Comparison of ENCODE assay signal across 12 cellular contexts in genomic region chr13:44004881-44005280, GRCh38.
DNase-seq lines count a peak whose midpoint lies in the region; FAIRE-seq and TF ChIP-seq lines count a peak whose summit lies in the region.
"Had no signal": no experiment of that assay in that cellular context is flagged by ENCODE, and none has a peak within 500 bp of the region (broad histone marks: within the 10 kb centered on the region; RNA-seq: fewer than 3 reads in every experiment).

No MANE protein-coding gene starts in this region.

- FAIRE-seq in HTR-8/SVneo (lab: Jason Lieb, UNC) = no peak
- no peak for FAIRE-seq in bronchial epithelial cell (lab: Jason Lieb, UNC)

- TF ChIP-seq CTCF in bronchial epithelial cell (IDR thresholded peaks at IDR 0.05; ENCODE audit: insufficient read depth, low read length, severe bottlenecking) = no peak

- H3K27ac ChIP-seq in ACC112 (ENCODE audit: low read depth, low read length) = no peak overlapping the region
- H3K27ac ChIP-seq: esophagus squamous epithelium, KMS-11 had no signal

- H3K4me3 ChIP-seq in ACC112 (ENCODE audit: low read depth, low read length) (no peak overlapping the region), bronchial epithelial cell (ENCODE audit: low read depth, low read length) (no peak overlapping the region)
- H3K4me3 ChIP-seq: esophagus squamous epithelium had no signal

- no peaks in the 10 kb centered on the region for H3K27me3 ChIP-seq in ACC112 (ENCODE audit: insufficient read depth, low read length)
- no peaks in the 10 kb centered on the region for H3K27me3 ChIP-seq in bronchial epithelial cell (ENCODE audit: control insufficient read depth, insufficient read depth, low read length)
- H3K27me3 ChIP-seq: esophagus squamous epithelium had no signal

- in situ Hi-C loops in KBM-7 (cut with MboI; ENCODE audit: low pct_unique_long_range_greater_than_20kb, low sequenced_read_pairs) = no loop called here

- no peaks in the 10 kb centered on the region for H3K36me3 ChIP-seq in ACC112 (ENCODE audit: insufficient read depth, low read length)
- no peaks in the 10 kb centered on the region for H3K36me3 ChIP-seq in bronchial epithelial cell (ENCODE audit: control insufficient read depth, insufficient read depth, low read length)
- H3K36me3 ChIP-seq: esophagus squamous epithelium had no signal

- no peaks in the 10 kb centered on the region for H3K79me2 ChIP-seq in ACC112 (ENCODE audit: control insufficient read depth, insufficient read depth, low read length, unreplicated experiment)

- peaks cover 10% of the 10 kb centered on the region for H3K4me1 ChIP-seq in ACC112 (ENCODE audit: control insufficient read depth, insufficient read depth, low read length, unreplicated experiment)

- DNase-seq in HTR-8/SVneo (ENCODE audit: insufficient read length, low spot score) (peak; percentile 23), bronchial epithelial cell (ENCODE audit: low read depth) (peak; percentile 80), islet precursor cell (peak; percentile 85), DMS153 treated with DMSO at 0.1 percent for 48 hours (lab: John Stamatoyannopoulos, UW; ENCODE audit: unreplicated experiment) (no peak), LoVo (ENCODE audit: low spot score) (no peak), KBM-7 (no peak), NCI-H526 treated with DMSO at 0.1 percent for 48 hours (lab: John Stamatoyannopoulos, UW) (no peak)
- DNase-seq: activated CD4-positive, alpha-beta T cell treated with anti-CD3 and anti-CD28 coated beads, Interleukin-2, amount 10 ng/mL, durations not matched to agents 24 days and 14 days; caudate nucleus; esophagus squamous epithelium had no signal

- H2AFZ ChIP-seq in ACC112 (ENCODE audit: low read length, unreplicated experiment) = peak overlapping the region; percentile 3

Comparison
In these comparisons a context has a peak if more than half of its experiments do, and no peak if none do; other contexts are left out.
1. DNase-seq: peak in HTR-8/SVneo (single experiment), bronchial epithelial cell (single experiment) and islet precursor cell (single experiment); none in DMS153 treated with DMSO at 0.1 percent for 48 hours (single experiment), LoVo (single experiment), KBM-7 (single experiment) and NCI-H526 treated with DMSO at 0.1 percent for 48 hours (single experiment).